29 cellular contexts compared by ENCODE assay signal in genomic region chrX:40527543-40527942, GRCh38.
"Had no signal": no experiment of that assay in that cellular context is flagged by ENCODE, and none has a peak within 500 bp of the region (broad histone marks: within the 10 kb centered on the region; RNA-seq: fewer than 3 reads in every experiment).

No MANE protein-coding gene starts in this region.

- H3K36me3 ChIP-seq: colonic mucosa, esophagus muscularis mucosa, esophagus squamous epithelium, gastrocnemius medialis, gastroesophageal sphincter, heart left ventricle, heart right ventricle had no signal

- DNase-seq: colonic mucosa; cortex of kidney; dermis blood vessel endothelial cell; dorsolateral prefrontal cortex; effector CD4-positive, alpha-beta T cell; effector CD8-positive, alpha-beta T cell; effector memory CD4-positive, alpha-beta T cell; effector memory CD8-positive, alpha-beta T cell; endodermal cell; erythroblast; esophagus squamous epithelium; foreskin fibroblast; foreskin keratinocyte; foreskin melanocyte; gastrocnemius medialis; glutamatergic neuron; head of caudate nucleus; heart left ventricle; heart right ventricle had no signal

- ATAC-seq: effector memory CD8-positive, alpha-beta T cell; esophagus mucosa; foreskin keratinocyte; gastrocnemius medialis; gastroesophageal sphincter; heart left ventricle; heart right ventricle had no signal

- H3K27ac ChIP-seq: colonic mucosa, coronary artery, dorsolateral prefrontal cortex, epithelial cell of prostate, esophagus muscularis mucosa, esophagus squamous epithelium, foreskin keratinocyte, gastrocnemius medialis, gastroesophageal sphincter, hepatocyte had no signal

- H3K27me3 ChIP-seq: esophagus muscularis mucosa, esophagus squamous epithelium, foreskin keratinocyte, gastrocnemius medialis, gastroesophageal sphincter, hepatocyte had no signal

- H3K4me3 ChIP-seq: colonic mucosa, coronary artery, dorsolateral prefrontal cortex, esophagus muscularis mucosa, esophagus squamous epithelium, gastrocnemius medialis, gastroesophageal sphincter, heart left ventricle, heart right ventricle, hepatocyte had no signal

- FAIRE-seq: colon, endometrium, endothelial cell of umbilical vein, frontal cortex had no signal

- H3K4me1 ChIP-seq: colonic mucosa, esophagus muscularis mucosa, foreskin keratinocyte, gastrocnemius medialis, gastroesophageal sphincter had no signal

- H3K9me3 ChIP-seq: colonic mucosa, esophagus muscularis mucosa, esophagus squamous epithelium, gastrocnemius medialis, gastroesophageal sphincter, heart left ventricle, heart right ventricle had no signal
